ENCODE assay signal across 7 cellular contexts in genomic region chr3:97001611-97002010, GRCh38.
"Had no signal": no experiment of that assay in that cellular context is flagged by ENCODE, and none has a peak within 500 bp of the region (broad histone marks: within the 10 kb centered on the region; RNA-seq: fewer than 3 reads in every experiment).

No MANE protein-coding gene starts in this region.

- H3K27ac ChIP-seq: HL-60, KMS-11 had no signal

- H3K4me3 ChIP-seq: K562 had no signal

- DNase-seq: IMR-90, KBM-7, KG1 had no signal

- ATAC-seq: HepG2, K562 had no signal
